In the genomic region with DNA sequence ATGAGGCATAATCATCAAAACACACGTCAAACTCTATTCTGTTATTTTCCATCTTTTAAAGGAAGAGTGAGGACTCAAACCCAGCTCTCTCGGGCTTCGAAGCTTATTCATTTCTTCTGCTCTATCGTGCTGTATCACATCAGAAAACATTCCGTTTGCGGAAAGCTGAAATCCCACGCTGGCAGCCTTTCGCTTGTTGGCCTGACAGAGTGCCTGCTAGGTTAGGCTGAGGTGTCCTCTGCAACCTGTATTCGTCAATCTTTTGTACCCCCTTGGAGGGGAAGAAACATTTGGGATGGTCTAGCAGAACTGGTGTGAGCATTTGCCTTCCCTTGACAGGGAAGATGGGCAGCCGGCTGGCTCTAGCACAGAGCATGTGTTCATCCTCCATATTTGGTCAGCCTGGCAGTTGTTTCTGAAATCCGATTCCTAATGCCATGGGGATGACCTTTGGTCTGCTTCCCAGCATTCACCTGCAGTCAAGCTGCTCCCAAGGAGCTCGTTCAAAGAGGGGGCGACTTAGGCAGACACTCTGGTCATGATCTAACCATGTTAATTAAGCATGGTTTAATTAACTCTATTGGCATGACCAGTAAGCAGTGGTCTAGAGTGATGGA, we compare ENCODE assay signal across 10 cellular contexts. TPM values are rescaled to one million over a fixed set of nuclear protein-coding genes. Genes with fewer than 3 reads are reported as not detected.
DNase-seq lines count a peak whose midpoint lies in the region; ATAC-seq, FAIRE-seq and TF ChIP-seq lines count a peak whose summit lies in the region.
"Had no signal": no experiment of that assay in that cellular context is flagged by ENCODE, and none has a peak within 500 bp of the region (broad histone marks: within the 10 kb centered on the region; RNA-seq: fewer than 3 reads in every experiment).

No MANE protein-coding gene starts in this region.

- H3K79me2 ChIP-seq in SK-N-SH (ENCODE audit: insufficient read depth) = no peaks in the 10 kb centered on the region

- no peak overlapping the region for H3K27ac Mint-ChIP-seq in immature natural killer cell

- TF ChIP-seq RAD21 in SK-N-SH (IDR thresholded peaks at IDR 0.05; ENCODE audit: low read length) = no peak

- H3K27me3 ChIP-seq in SK-N-SH (ENCODE audit: insufficient read depth) = no peaks in the 10 kb centered on the region
- H3K27me3 ChIP-seq in ectodermal cell (ENCODE audit: control insufficient read depth, insufficient read depth, low read length, poor library complexity, severe bottlenecking) = no peaks in the 10 kb centered on the region

- H3K9me3 Mint-ChIP-seq in immature natural killer cell = no peaks in the 10 kb centered on the region

- CTCF ChIA-PET in SK-N-SH (lab: Yijun Ruan, JAX) = interaction anchor here (0.9 to 2.0 kb wide), 2 partner anchors 15 to 17 kb away, joined by 3 to 5 read pairs; no protein-coding TSS in a partner anchor

- no peaks in the 10 kb centered on the region for H3K9me3 ChIP-seq in SK-N-SH
- no peaks in the 10 kb centered on the region for H3K9me3 ChIP-seq in ectodermal cell (ENCODE audit: control insufficient read depth, low read length)
- H3K9me3 ChIP-seq in mucosa of descending colon = no peaks in the 10 kb centered on the region

- DNase-seq in SK-N-SH = no peak
- DNase-seq in mucosa of descending colon = no peak
- DNase-seq in immature natural killer cell = no peak
- no peak for DNase-seq in RCC 7860 (ENCODE audit: low spot score)
- DNase-seq: foreskin keratinocyte; stimulated activated CD4-positive, alpha-beta T cell treated with anti-CD3 and anti-CD28 coated beads, Interleukin-4, amount 100 ng/mL, for 24 hours had no signal

- POLR2A ChIA-PET in SK-N-SH (lab: Yijun Ruan, JAX) = no interaction called here

- no peak overlapping the region for H2AFZ ChIP-seq in SK-N-SH (ENCODE audit: low read depth)

- no peaks in the 10 kb centered on the region for H3K4me1 Mint-ChIP-seq in immature natural killer cell

- WGBS in SK-N-SH (ENCODE audit: low lambda C conversion rate) = 72% methylated on average over 13 of the region's 13 CpGs
- 54 to 55% methylated on average over 13 of the region's 13 CpGs for WGBS in ectodermal cell, 2 experiments

- no peaks in the 10 kb centered on the region for H3K36me3 ChIP-seq in SK-N-SH (replicated peaks in 1 of 2; ENCODE audit: control insufficient read depth in 1 of 2, insufficient read depth in 2 of 2, low read length in 1 of 2)
- H3K36me3 ChIP-seq in ectodermal cell (ENCODE audit: control insufficient read depth, insufficient read depth, low read length) = no peaks in the 10 kb centered on the region
- no peaks in the 10 kb centered on the region for H3K36me3 ChIP-seq in mucosa of descending colon (ENCODE audit: low read depth)

- H3K4me2 ChIP-seq in SK-N-SH = no peak overlapping the region

- TF ChIP-seq CTCF in SK-N-SH (IDR thresholded peaks at IDR 0.05) (no peak), mucosa of descending colon (IDR thresholded peaks at IDR 0.05) (no peak)

- H3F3A ChIP-seq in SK-N-SH (replicated peaks; ENCODE audit: insufficient read depth) = no peaks in the 10 kb centered on the region

- no peaks in the 10 kb centered on the region for H4K20me1 ChIP-seq in SK-N-SH (ENCODE audit: insufficient read depth)

- H3K4me3 Mint-ChIP-seq in immature natural killer cell = no peak overlapping the region

- peak; percentile 56 for ATAC-seq in SK-N-SH treated with all-trans-retinoic acid at 6 μM for 48 hours
- ATAC-seq in mucosa of descending colon = peak; percentile 79
- ATAC-seq in GM18517 (IDR thresholded peaks at IDR 0.05; ENCODE audit: unreplicated experiment) = no peak
- no peak for ATAC-seq in GM21515 (IDR thresholded peaks at IDR 0.05; ENCODE audit: unreplicated experiment)
- ATAC-seq: foreskin keratinocyte had no signal

- intact Hi-C loops in mucosa of descending colon (cut with DNase I, micrococcal nuclease) = no loop called here

- no peak overlapping the region for H3K27ac ChIP-seq in SK-N-SH (ENCODE audit: low read depth in 2 of 2, low read length in 1 of 2)
- peak overlapping the region; percentile 62 for H3K27ac ChIP-seq in ectodermal cell (ENCODE audit: insufficient read depth, low read depth, low read length, poor library complexity, severe bottlenecking)
- H3K27ac ChIP-seq: foreskin keratinocyte had no signal

- H3K9me2 ChIP-seq in SK-N-SH = no peaks in the 10 kb centered on the region

- FAIRE-seq in RCC 7860 (lab: Jason Lieb, UNC) = no peak

- TF ChIP-seq EP300 in SK-N-SH (IDR thresholded peaks at IDR 0.05; ENCODE audit: borderline replicate concordance in 1 of 2, low read depth in 1 of 2, low read length in 1 of 2) = no peak

- H3K27me3 Mint-ChIP-seq in immature natural killer cell (ENCODE audit: low read depth in 3 of 3) = peaks cover 0 to 10% (median 2%) of the 10 kb centered on the region in 3 donors

- H3K4me1 ChIP-seq in SK-N-SH (ENCODE audit: control insufficient read depth in 1 of 2, insufficient read depth in 2 of 2, low read depth in 1 of 2, low read length in 1 of 2) = peaks cover 0 to 4% of the 10 kb centered on the region in 2 experiments; a peak in 1 of 4 replicates
- H3K4me1 ChIP-seq in ectodermal cell (ENCODE audit: control insufficient read depth, insufficient read depth, low read length) = peaks cover 11% of the 10 kb centered on the region
- peaks cover 3% of the 10 kb centered on the region for H3K4me1 ChIP-seq in mucosa of descending colon (ENCODE audit: low read depth)
- H3K4me1 ChIP-seq: foreskin keratinocyte had no signal

- H3K4me3 ChIP-seq in SK-N-SH (ENCODE audit: low read depth in 2 of 2, low read length in 1 of 2) (no peak overlapping the region), ectodermal cell (ENCODE audit: insufficient read depth, low read depth, low read length) (no peak overlapping the region), mucosa of descending colon (no peak overlapping the region)

- H3K36me3 Mint-ChIP-seq in immature natural killer cell = no peaks in the 10 kb centered on the region

- H3K9ac ChIP-seq in SK-N-SH = no peak overlapping the region

TF ChIP-seq in SK-N-SH treated with all-trans-retinoic acid at 6 μM for 48 hours, 23 proteins besides CTCF, POLR2A, EP300 and RAD21 (continues in another document):
- TF ChIP-seq ZFP3 (CRISPR knock-in tag; IDR thresholded peaks at IDR 0.05) (no peak), ZFP30 (CRISPR knock-in tag; IDR thresholded peaks at IDR 0.05) (no peak), TOX (CRISPR knock-in tag; IDR thresholded peaks at IDR 0.05; ENCODE audit: borderline replicate concordance) (no peak), RARB (CRISPR knock-in tag; IDR thresholded peaks at IDR 0.05) (no peak), BACH2 (CRISPR knock-in tag; IDR thresholded peaks at IDR 0.05; ENCODE audit: borderline replicate concordance) (no peak)
- TF ChIP-seq, protein P1, sequence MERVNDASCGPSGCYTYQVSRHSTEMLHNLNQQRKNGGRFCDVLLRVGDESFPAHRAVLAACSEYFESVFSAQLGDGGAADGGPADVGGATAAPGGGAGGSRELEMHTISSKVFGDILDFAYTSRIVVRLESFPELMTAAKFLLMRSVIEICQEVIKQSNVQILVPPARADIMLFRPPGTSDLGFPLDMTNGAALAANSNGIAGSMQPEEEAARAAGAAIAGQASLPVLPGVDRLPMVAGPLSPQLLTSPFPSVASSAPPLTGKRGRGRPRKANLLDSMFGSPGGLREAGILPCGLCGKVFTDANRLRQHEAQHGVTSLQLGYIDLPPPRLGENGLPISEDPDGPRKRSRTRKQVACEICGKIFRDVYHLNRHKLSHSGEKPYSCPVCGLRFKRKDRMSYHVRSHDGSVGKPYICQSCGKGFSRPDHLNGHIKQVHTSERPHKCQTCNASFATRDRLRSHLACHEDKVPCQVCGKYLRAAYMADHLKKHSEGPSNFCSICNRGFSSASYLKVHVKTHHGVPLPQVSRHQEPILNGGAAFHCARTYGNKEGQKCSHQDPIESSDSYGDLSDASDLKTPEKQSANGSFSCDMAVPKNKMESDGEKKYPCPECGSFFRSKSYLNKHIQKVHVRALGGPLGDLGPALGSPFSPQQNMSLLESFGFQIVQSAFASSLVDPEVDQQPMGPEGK (CRISPR knock-in tag; IDR thresholded peaks at IDR 0.05; ENCODE audit: borderline replicate concordance) = no peak

TF ChIP-seq in SK-N-SH, 30 proteins besides CTCF, POLR2A, EP300 and RAD21 (continues in another document):
- TF ChIP-seq NFIC (IDR thresholded peaks at IDR 0.05; ENCODE audit: borderline replicate concordance) (no peak), FOXJ3 (CRISPR knock-in tag; IDR thresholded peaks at IDR 0.05) (no peak), GABPA (IDR thresholded peaks at IDR 0.05; ENCODE audit: low read depth) (no peak), SMC3 (IDR thresholded peaks at IDR 0.05; ENCODE audit: low read depth, low read length) (no peak), MXI1 (IDR thresholded peaks at IDR 0.05; ENCODE audit: low read depth, low read length) (no peak), NRF1 (IDR thresholded peaks at IDR 0.05; ENCODE audit: low read depth, low read length) (no peak), SIN3A (IDR thresholded peaks at IDR 0.05; ENCODE audit: borderline replicate concordance, low read depth, low read length) (no peak), ELF1 (IDR thresholded peaks at IDR 0.05) (no peak), JUND (IDR thresholded peaks at IDR 0.05) (no peak), RFX5 (IDR thresholded peaks at IDR 0.05; ENCODE audit: low read length) (no peak), CHD2 (IDR thresholded peaks at IDR 0.05; ENCODE audit: low read length, partially characterized antibody) (no peak)
- TF ChIP-seq, protein P2, sequence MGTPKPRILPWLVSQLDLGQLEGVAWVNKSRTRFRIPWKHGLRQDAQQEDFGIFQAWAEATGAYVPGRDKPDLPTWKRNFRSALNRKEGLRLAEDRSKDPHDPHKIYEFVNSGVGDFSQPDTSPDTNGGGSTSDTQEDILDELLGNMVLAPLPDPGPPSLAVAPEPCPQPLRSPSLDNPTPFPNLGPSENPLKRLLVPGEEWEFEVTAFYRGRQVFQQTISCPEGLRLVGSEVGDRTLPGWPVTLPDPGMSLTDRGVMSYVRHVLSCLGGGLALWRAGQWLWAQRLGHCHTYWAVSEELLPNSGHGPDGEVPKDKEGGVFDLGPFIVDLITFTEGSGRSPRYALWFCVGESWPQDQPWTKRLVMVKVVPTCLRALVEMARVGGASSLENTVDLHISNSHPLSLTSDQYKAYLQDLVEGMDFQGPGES (IDR thresholded peaks at IDR 0.05; ENCODE audit: low read depth, low read length) = no peak

RNA-seq across cellular contexts. Expression of a gene that starts 55.2 kb away (rescaled TPM):
- 5.3 and 8.8 TPM in 2 replicates for polyA plus RNA-seq in SK-N-SH (2012; rRNA removed)
- polyA plus RNA-seq in SK-N-SH (2012; cell fraction: cytosol; rRNA removed) = 7.0 and 7.9 TPM in 2 replicates
- polyA plus RNA-seq in SK-N-SH (2012; cell fraction: nucleus; rRNA removed) = 25.6 and 29.7 TPM in 2 replicates
- 51.9 TPM for polyA plus RNA-seq in ectodermal cell (2013, experiment 1 of 4)
- polyA plus RNA-seq in ectodermal cell (2013, experiment 2 of 4) = 58.0 TPM
- 47.5 TPM for polyA plus RNA-seq in ectodermal cell (2013, experiment 3 of 4)
- 47.6 TPM for polyA plus RNA-seq in ectodermal cell (2013, experiment 4 of 4)
- total RNA-seq in mucosa of descending colon = 100 to 1,000 TPM in 2 of 3 donors, 10 to 100 TPM in 1; 97.5 to 170 (median 133) TPM
- polyA plus RNA-seq in immature natural killer cell = not detected

Comparison
In these comparisons a context has a peak if more than half of its experiments do, and no peak if none do; other contexts are left out.
1. ATAC-seq: peak in SK-N-SH treated with all-trans-retinoic acid at 6 μM for 48 hours (single experiment) and mucosa of descending colon (single experiment); none in GM18517 (single experiment) and GM21515 (single experiment).